In genomic region chr1:202642619-202643291, GRCh38 we compare ENCODE assay signal across 9 cellular contexts.
DNase-seq lines count a peak whose midpoint lies in the region; ATAC-seq lines count a peak whose summit lies in the region.
"Had no signal": no experiment of that assay in that cellular context is flagged by ENCODE, and none has a peak within 500 bp of the region (broad histone marks: within the 10 kb centered on the region; RNA-seq: fewer than 3 reads in every experiment).

No MANE protein-coding gene starts in this region.

- no peaks in the 10 kb centered on the region for H3K36me3 ChIP-seq in ectodermal cell (ENCODE audit: control insufficient read depth, insufficient read depth, low read length)
- H3K36me3 ChIP-seq in naive thymus-derived CD4-positive, alpha-beta T cell (ENCODE audit: control insufficient read depth in 2 of 3, insufficient read depth in 3 of 3, low read length in 3 of 3) = no peaks in the 10 kb centered on the region
- no peaks in the 10 kb centered on the region for H3K36me3 ChIP-seq in urinary bladder (ENCODE audit: insufficient read depth)

- H3K27ac Mint-ChIP-seq in activated naive CD4-positive, alpha-beta T cell treated with anti-CD3 and anti-CD28 coated beads, Interleukin-2, amount 50 U/mL, for 24 hours = no peak overlapping the region
- H3K27ac Mint-ChIP-seq in naive thymus-derived CD4-positive, alpha-beta T cell = peak overlapping the region in 1 of 9 donors; percentile 55

- H3K9me3 ChIP-seq in ectodermal cell (ENCODE audit: control insufficient read depth, low read length) = no peaks in the 10 kb centered on the region
- no peaks in the 10 kb centered on the region for H3K9me3 ChIP-seq in naive thymus-derived CD4-positive, alpha-beta T cell (ENCODE audit: control insufficient read depth in 2 of 3, low read length in 3 of 3)

- peak; percentile 9 for ATAC-seq in naive thymus-derived CD4-positive, alpha-beta T cell
- no peak for ATAC-seq in HG02970 (IDR thresholded peaks at IDR 0.05; ENCODE audit: low FRiP score, unreplicated experiment)

- peak overlapping the region; percentile 42 for H3K4me3 ChIP-seq in ectodermal cell (ENCODE audit: insufficient read depth, low read depth, low read length)
- peak overlapping the region; percentile 44 for H3K4me3 ChIP-seq in naive thymus-derived CD4-positive, alpha-beta T cell (ENCODE audit: low read length)
- H3K4me3 ChIP-seq in urinary bladder (ENCODE audit: low read depth, low read length) = peak overlapping the region; percentile 15

- POLR2A ChIA-PET in naive thymus-derived CD4-positive, alpha-beta T cell (lab: Charles Lee) = no interaction called here

- CTCF ChIA-PET in naive thymus-derived CD4-positive, alpha-beta T cell (lab: Charles Lee) = no interaction called here

- no peaks in the 10 kb centered on the region for H3K9me3 Mint-ChIP-seq in activated naive CD4-positive, alpha-beta T cell treated with anti-CD3 and anti-CD28 coated beads, Interleukin-2, amount 50 U/mL, for 24 hours
- H3K9me3 Mint-ChIP-seq in naive thymus-derived CD4-positive, alpha-beta T cell = peaks cover 0 to 2% (median 0%) of the 10 kb centered on the region in 11 donors

- H3K27me3 Mint-ChIP-seq in activated naive CD4-positive, alpha-beta T cell treated with anti-CD3 and anti-CD28 coated beads, Interleukin-2, amount 50 U/mL, for 24 hours = peaks cover 50% of the 10 kb centered on the region
- H3K27me3 Mint-ChIP-seq in naive thymus-derived CD4-positive, alpha-beta T cell = peaks cover 53 to 96% (median 78%) of the 10 kb centered on the region in 5 donors

- intact Hi-C loops in naive thymus-derived CD4-positive, alpha-beta T cell (cut with micrococcal nuclease) = loop anchor here in 1 of 2 donors (2.0 kb wide), 1 partner anchor 16 kb away; no protein-coding TSS in a partner anchor

- no peaks in the 10 kb centered on the region for H3K36me3 Mint-ChIP-seq in activated naive CD4-positive, alpha-beta T cell treated with anti-CD3 and anti-CD28 coated beads, Interleukin-2, amount 50 U/mL, for 24 hours
- H3K36me3 Mint-ChIP-seq in naive thymus-derived CD4-positive, alpha-beta T cell = no peaks in the 10 kb centered on the region

- H3K4me1 Mint-ChIP-seq in activated naive CD4-positive, alpha-beta T cell treated with anti-CD3 and anti-CD28 coated beads, Interleukin-2, amount 50 U/mL, for 24 hours = peaks cover 20% of the 10 kb centered on the region
- H3K4me1 Mint-ChIP-seq in naive thymus-derived CD4-positive, alpha-beta T cell = peaks cover 0 to 24% (median 13%) of the 10 kb centered on the region in 7 donors

- peaks cover 34% of the 10 kb centered on the region for H3K4me1 ChIP-seq in ectodermal cell (ENCODE audit: control insufficient read depth, insufficient read depth, low read length)
- peaks cover 4 to 13% of the 10 kb centered on the region in 2 donors for H3K4me1 ChIP-seq in naive thymus-derived CD4-positive, alpha-beta T cell (ENCODE audit: control insufficient read depth in 2 of 2, insufficient read depth in 2 of 2, low read length in 2 of 2)
- H3K4me1 ChIP-seq in urinary bladder (ENCODE audit: insufficient read depth) = peaks cover 2% of the 10 kb centered on the region

- H3K4me3 Mint-ChIP-seq in activated naive CD4-positive, alpha-beta T cell treated with anti-CD3 and anti-CD28 coated beads, Interleukin-2, amount 50 U/mL, for 24 hours = peak overlapping the region; percentile 74
- H3K4me3 Mint-ChIP-seq in naive thymus-derived CD4-positive, alpha-beta T cell = peak overlapping the region; percentile 42 to 88 (median 76)

- 1% methylated on average over 58 of the region's 58 CpGs for WGBS in ectodermal cell, 2 experiments
- WGBS in urinary bladder = under 1% methylated on average over 58 of the region's 58 CpGs

- DNase-seq in activated naive CD4-positive, alpha-beta T cell (lab: John Stamatoyannopoulos, UW) = no peak
- DNase-seq in naive thymus-derived CD4-positive, alpha-beta T cell = no peak
- no peak for DNase-seq in NK-92 (lab: John Stamatoyannopoulos, UW; ENCODE audit: unreplicated experiment)
- no peak for DNase-seq in DMS153 (lab: John Stamatoyannopoulos, UW)

- H3K27ac ChIP-seq in ectodermal cell (ENCODE audit: insufficient read depth, low read depth, low read length, poor library complexity, severe bottlenecking) (no peak overlapping the region), urinary bladder (ENCODE audit: low read depth) (no peak overlapping the region)
- no peak overlapping the region for H3K27ac ChIP-seq in naive thymus-derived CD4-positive, alpha-beta T cell (ENCODE audit: low read depth, low read length)
- H3K27ac ChIP-seq: KMS-11 had no signal

- peaks cover 67% of the 10 kb centered on the region for H3K27me3 ChIP-seq in ectodermal cell (ENCODE audit: control insufficient read depth, insufficient read depth, low read length, poor library complexity, severe bottlenecking)
- peaks cover 10 to 16% of the 10 kb centered on the region in 2 donors for H3K27me3 ChIP-seq in naive thymus-derived CD4-positive, alpha-beta T cell (ENCODE audit: control insufficient read depth in 2 of 2, insufficient read depth in 2 of 2, low read length in 2 of 2)
